ENCODE assay signal across 8 cellular contexts in the genomic region with DNA sequence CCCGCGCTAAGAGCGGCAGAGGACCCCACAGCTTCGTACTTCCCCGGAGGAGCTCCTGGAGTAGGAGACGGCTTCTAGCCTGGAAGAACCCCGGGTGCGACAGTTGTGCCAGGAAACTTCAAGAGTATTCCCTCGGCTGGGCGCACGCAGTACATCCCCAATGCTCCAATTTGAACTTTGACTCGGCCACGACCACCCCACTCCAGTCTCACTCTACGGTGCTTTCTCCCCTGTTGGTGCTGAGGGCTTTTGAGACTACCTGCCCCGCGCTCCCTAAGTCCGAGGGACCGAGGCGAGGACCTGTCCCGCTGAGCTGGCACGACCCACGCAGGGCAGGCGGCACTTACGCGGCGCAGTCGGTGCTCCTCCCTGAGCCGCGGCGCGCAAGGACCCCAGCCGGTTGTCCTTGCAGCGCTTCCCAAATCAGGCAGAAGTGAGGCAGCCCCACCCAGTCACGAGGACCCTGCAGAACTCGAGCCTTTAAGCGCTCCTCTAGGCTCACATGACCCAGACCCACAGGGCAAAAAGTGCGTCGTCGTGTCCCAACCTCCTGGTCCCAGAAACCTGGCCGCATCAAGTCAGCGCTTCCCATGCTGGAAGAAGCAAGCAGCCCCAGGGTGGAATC. TPM values are rescaled to one million over a fixed set of nuclear protein-coding genes. Genes with fewer than 3 reads are reported as not detected.
DNase-seq lines count a peak whose midpoint lies in the region; ATAC-seq and TF ChIP-seq lines count a peak whose summit lies in the region.

TSS of gene CPVL (minus strand) at position 456 of the 625 bp plus-strand sequence. CDS start 25,476 bp downstream, outside the sequence.

- DNase-seq in NCI-H524 (lab: John Stamatoyannopoulos, UW) (peak; percentile 52 to 56), NCI-H524 treated with DMSO at 0.1 percent for 48 hours (lab: John Stamatoyannopoulos, UW) (no peak), SKM-1 (lab: John Stamatoyannopoulos, UW; ENCODE audit: unreplicated experiment) (peak; percentile 66), cardiac septum (ENCODE audit: low spot score) (peak; percentile 83), omental fat pad (ENCODE audit: low spot score) (no peak), HCEC 1CT (no peak)
- DNase-seq in stimulated activated CD4-positive, alpha-beta T cell treated with anti-CD3 and anti-CD28 coated beads, Interleukin-12 subunit alpha, Interleukin-12 subunit beta, amount 100 ng/mL, for 4 hours: no peak

- peak; percentile 78 for ATAC-seq in omental fat pad (ENCODE audit: low FRiP score)
- no peak for ATAC-seq in GM19397 (IDR thresholded peaks at IDR 0.05; ENCODE audit: unreplicated experiment)

- no peak for TF ChIP-seq CTCF in omental fat pad (IDR thresholded peaks at IDR 0.05)

- intact Hi-C loops in cardiac septum (cut with DNase I): no loop called here

RNA-seq across cellular contexts. Expression of gene CPVL, which starts in this region (rescaled TPM):
- total RNA-seq in cardiac septum: 86.9 TPM
- total RNA-seq in omental fat pad: 10 to 100 TPM; 25.1 to 58.6 (median 38.6) TPM

Comparison
In these comparisons a context has a peak if more than half of its experiments do, and no peak if none do; other contexts are left out.
1. DNase-seq: peak in NCI-H524 (2 of 2), SKM-1 (single experiment) and cardiac septum (single experiment); none in NCI-H524 treated with DMSO at 0.1 percent for 48 hours (single experiment), omental fat pad (single experiment), HCEC 1CT (single experiment) and stimulated activated CD4-positive, alpha-beta T cell treated with anti-CD3 and anti-CD28 coated beads, Interleukin-12 subunit alpha, Interleukin-12 subunit beta, amount 100 ng/mL, for 4 hours (single experiment).